ENCODE assay signal across 7 cellular contexts in genomic region chr12:50024804-50025186, GRCh38. TPM values are rescaled to one million over a fixed set of nuclear protein-coding genes. Genes with fewer than 3 reads are reported as not detected.
DNase-seq lines count a peak whose midpoint lies in the region; ATAC-seq, FAIRE-seq and TF ChIP-seq lines count a peak whose summit lies in the region.

No MANE protein-coding gene starts in this region.

- peak overlapping the region; percentile 63 for H3K4me2 ChIP-seq in fibroblast of lung (ENCODE audit: extremely low read depth, insufficient read depth, low read length)

- H3K9ac ChIP-seq in fibroblast of lung (ENCODE audit: insufficient read depth, low read length): peak overlapping the region; percentile 73

- peak; percentile 71 for FAIRE-seq in GM12891 (lab: Jason Lieb, UNC)

- H3K9me3 ChIP-seq in SJCRH30 (replicated peaks): no peaks in the 10 kb centered on the region
- no peaks in the 10 kb centered on the region for H3K9me3 ChIP-seq in fibroblast of lung (ENCODE audit: control insufficient read depth, insufficient read depth, low read depth, low read length)
- no peaks in the 10 kb centered on the region for H3K9me3 ChIP-seq in prostate gland

- H3K36me3 ChIP-seq in SJCRH30 (peaks cover 14% of the 10 kb centered on the region), fibroblast of lung (ENCODE audit: control insufficient read depth, insufficient read depth, low read length) (no peaks in the 10 kb centered on the region), prostate gland (no peaks in the 10 kb centered on the region)

- intact Hi-C loops in prostate gland (cut with DNase I): loop anchor here (5.0 kb wide), 1 partner anchor 53 kb away; no protein-coding TSS in a partner anchor

- H3K4me3 ChIP-seq in SJCRH30 (peak overlapping the region; percentile 92), fibroblast of lung (replicated peaks in 1 of 4; ENCODE audit: control extremely low read depth in 1 of 4, insufficient read depth in 1 of 4, low read depth in 3 of 4, low read length in 4 of 4) (peak overlapping the region; percentile 70 to 87 (median 76)), prostate gland (peak overlapping the region; percentile 54 to 74)

- whole genome bisulfite sequencing in prostate gland: 2% methylated on average over 16 of the region's 16 CpGs

- no peaks in the 10 kb centered on the region for H4K20me1 ChIP-seq in fibroblast of lung (ENCODE audit: control insufficient read depth, extremely low read depth, insufficient read depth, low read length)

- H3K27me3 ChIP-seq in SJCRH30: no peaks in the 10 kb centered on the region
- H3K27me3 ChIP-seq in fibroblast of lung (ENCODE audit: control insufficient read depth, insufficient read depth, low read length): no peaks in the 10 kb centered on the region
- no peaks in the 10 kb centered on the region for H3K27me3 ChIP-seq in prostate gland (replicated peaks; ENCODE audit: insufficient read depth)

- no peak for TF ChIP-seq POLR2A in GM12891 (IDR thresholded peaks at IDR 0.05; ENCODE audit: low read depth, low read length)
- no peak for TF ChIP-seq POLR2A in prostate gland (IDR thresholded peaks at IDR 0.05)

- peak overlapping the region; percentile 84 for H2AFZ ChIP-seq in fibroblast of lung (ENCODE audit: low read length)

- no peak for DNase-seq in GM12891 (ENCODE audit: insufficient read length, low spot score)
- DNase-seq in SJCRH30: peak; percentile 20 to 56
- DNase-seq in fibroblast of lung (ENCODE audit: low read depth in 2 of 2): no peak
- DNase-seq in prostate gland (ENCODE audit: low spot score): no peak

- peak; percentile 4 for ATAC-seq in HG02759 (IDR thresholded peaks at IDR 0.05; ENCODE audit: unreplicated experiment)
- ATAC-seq in GM18873 (IDR thresholded peaks at IDR 0.05; ENCODE audit: low FRiP score, unreplicated experiment): no peak
- no peak for ATAC-seq in GM18858 (IDR thresholded peaks at IDR 0.05; ENCODE audit: unreplicated experiment)

- peaks cover 55% of the 10 kb centered on the region for H3K79me2 ChIP-seq in fibroblast of lung (ENCODE audit: control insufficient read depth, insufficient read depth, low read length)

- no peak for TF ChIP-seq CTCF in fibroblast of lung (conservative IDR thresholded peaks at IDR 0.05 in 1 of 2, IDR thresholded peaks at IDR 0.05 in 1 of 2; ENCODE audit: low read depth in 1 of 2, low read length in 2 of 2)
- TF ChIP-seq CTCF in prostate gland (IDR thresholded peaks at IDR 0.05): no peak

- H3K27ac ChIP-seq in SJCRH30: peak overlapping the region; percentile 91
- peak overlapping the region; percentile 82 for H3K27ac ChIP-seq in fibroblast of lung (ENCODE audit: insufficient read depth, low read length)
- H3K27ac ChIP-seq in prostate gland: peak overlapping the region; percentile 42 to 58

- H3K4me1 ChIP-seq in SJCRH30 (peaks cover 13% of the 10 kb centered on the region), fibroblast of lung (ENCODE audit: control insufficient read depth, extremely low read depth, insufficient read depth, low read length) (no peaks in the 10 kb centered on the region), prostate gland (replicated peaks) (no peaks in the 10 kb centered on the region)

TF ChIP-seq in GM12891, 5 proteins besides CTCF, POLR2A, EP300 and RAD21:
- no peak for TF ChIP-seq POLR2AphosphoS5 (IDR thresholded peaks at IDR 0.05; ENCODE audit: low read depth, low read length)
- no peak for TF ChIP-seq SPI1 (IDR thresholded peaks at IDR 0.05; ENCODE audit: low read depth, low read length)
- no peak for TF ChIP-seq PAX5 (IDR thresholded peaks at IDR 0.05; ENCODE audit: insufficient read depth, low read length, severe bottlenecking)
- TF ChIP-seq POU2F2 (IDR thresholded peaks at IDR 0.05; ENCODE audit: low read depth, low read length): no peak
- TF ChIP-seq TAF1 (IDR thresholded peaks at IDR 0.05; ENCODE audit: low read depth, low read length): no peak

RNA-seq across cellular contexts. Expression of gene RACGAP1, which starts 0.5 kb away (rescaled TPM):
- polyA plus RNA-seq in GM12891 (2012; ENCODE audit: low read depth, missing spikeins): 43.8 TPM
- 148 and 152 TPM in 2 replicates for total RNA-seq in SJCRH30 (2014; rRNA removed; shearing (Covaris generic))
- total RNA-seq in fibroblast of lung (15.2 and 38.1 TPM in 2 replicates), prostate gland (10 to 100 TPM in 1 of 2 donors, 1 to 10 TPM in 1; 9.1 to 18.9 TPM)
- 22.9 and 73.4 TPM in 2 replicates for polyA plus RNA-seq in fibroblast of lung
- polyA plus RNA-seq in fibroblast of lung (2012): 25.0 and 77.1 TPM in 2 replicates
- polyA minus RNA-seq in fibroblast of lung (ENCODE audit: low replicate concordance): 7.4 and 96.5 TPM in 2 replicates

RNA-seq across cellular contexts. Expression of gene ASIC1, which starts 32.6 kb away (rescaled TPM):
- polyA plus RNA-seq in GM12891 (2012; ENCODE audit: low read depth, missing spikeins): 0.17 TPM
- total RNA-seq in SJCRH30 (2014; rRNA removed; shearing (Covaris generic)): 7.5 and 8.9 TPM in 2 replicates
- 1.7 and 1.8 TPM in 2 replicates for total RNA-seq in fibroblast of lung
- polyA plus RNA-seq in fibroblast of lung: 2.6 and 3.9 TPM in 2 replicates
- 3.1 and 4.2 TPM in 2 replicates for polyA plus RNA-seq in fibroblast of lung (2012)
- polyA minus RNA-seq in fibroblast of lung (ENCODE audit: low replicate concordance): 9.8 and 11.0 TPM in 2 replicates
- 1 to 10 TPM; 2.7 to 3.2 TPM for total RNA-seq in prostate gland

RNA-seq across cellular contexts. Expression of gene AQP6, which starts 52.0 kb away (rescaled TPM):
- not detected for polyA plus RNA-seq in GM12891 (2012; ENCODE audit: low read depth, missing spikeins)
- not detected in 2 replicates for total RNA-seq in SJCRH30 (2014; rRNA removed; shearing (Covaris generic))
- under 0.01 and 0.17 TPM in 2 replicates for total RNA-seq in fibroblast of lung
- 0.06 TPM in 1 of 2 replicates, not detected in the other for polyA plus RNA-seq in fibroblast of lung
- 0.06 TPM in 1 of 2 replicates, not detected in the other for polyA plus RNA-seq in fibroblast of lung (2012)
- polyA minus RNA-seq in fibroblast of lung (ENCODE audit: low replicate concordance): not detected in 2 replicates
- total RNA-seq in prostate gland: under 1 TPM in 1 of 2 donors, not detected in 1; 0.40 TPM

Comparison
In these comparisons a context has a peak if more than half of its experiments do, and no peak if none do; other contexts are left out.
1. DNase-seq: peak in SJCRH30 (2 of 2); none in GM12891 (single experiment), fibroblast of lung (0 of 2) and prostate gland (single experiment).
2. Peak in every context shown above with its lines, with median percentiles within 50 percentile points of each other: H3K27ac ChIP-seq and H3K4me3 ChIP-seq.